ENCODE assay signal across 25 cellular contexts in genomic region chr6:116246089-116246488, GRCh38. TPM values are rescaled to one million over a fixed set of nuclear protein-coding genes. Genes with fewer than 3 reads are reported as not detected.
DNase-seq lines count a peak whose midpoint lies in the region; ATAC-seq, FAIRE-seq and TF ChIP-seq lines count a peak whose summit lies in the region.
"Had no signal": no experiment of that assay in that cellular context is flagged by ENCODE, and none has a peak within 500 bp of the region (broad histone marks: within the 10 kb centered on the region; RNA-seq: fewer than 3 reads in every experiment).

No MANE protein-coding gene starts in this region.

- no peaks in the 10 kb centered on the region for H3K9me3 Mint-ChIP-seq in stimulated activated effector memory CD8-positive, alpha-beta T cell treated with anti-CD3 and anti-CD28 coated beads, Interleukin-12 subunit alpha, Interleukin-12 subunit beta, amount 100 ng/mL, for 72 hours
- H3K9me3 Mint-ChIP-seq: activated naive CD4-positive, alpha-beta T cell treated with anti-CD3 and anti-CD28 coated beads, Interleukin-2, amount 10 ng/mL, durations not matched to agents 7 days and 5 days; CD4-positive, alpha-beta memory T cell; mesothelial cell of epicardium; neural progenitor cell had no signal

- H3K36me3 ChIP-seq in brain microvascular endothelial cell (replicated peaks) = no peaks in the 10 kb centered on the region
- H3K36me3 ChIP-seq: HAP-1 had no signal

- H3K27ac Mint-ChIP-seq in stimulated activated effector memory CD8-positive, alpha-beta T cell treated with anti-CD3 and anti-CD28 coated beads, Interleukin-12 subunit alpha, Interleukin-12 subunit beta, amount 100 ng/mL, for 72 hours = no peak overlapping the region
- H3K27ac Mint-ChIP-seq: activated naive CD4-positive, alpha-beta T cell treated with anti-CD3 and anti-CD28 coated beads, Interleukin-2, amount 10 ng/mL, durations not matched to agents 7 days and 5 days; mesothelial cell of epicardium; neural progenitor cell had no signal

- H3K27me3 ChIP-seq in brain microvascular endothelial cell (replicated peaks) = no peaks in the 10 kb centered on the region
- H3K27me3 ChIP-seq: cardiac muscle cell, hepatocyte, neural progenitor cell, upper lobe of right lung had no signal

- in situ Hi-C loops in brain microvascular endothelial cell (cut with HindIII; ENCODE audit: low pct_ligation_motif_present, low sequenced_read_pairs) = no loop called here

- TF ChIP-seq CTCF in AG10803 (conservative IDR thresholded peaks at IDR 0.05; ENCODE audit: low read length) (no peak), brain microvascular endothelial cell (IDR thresholded peaks at IDR 0.05; ENCODE audit: low read depth, low read length, missing control alignments) (no peak)

- ATAC-seq in stimulated activated effector memory CD8-positive, alpha-beta T cell treated with anti-CD3 and anti-CD28 coated beads, Interleukin-12 subunit alpha, Interleukin-12 subunit beta, amount 100 ng/mL, for 72 hours = no peak
- no peak for ATAC-seq in HG02938 (IDR thresholded peaks at IDR 0.05; ENCODE audit: unreplicated experiment)
- ATAC-seq: upper lobe of right lung had no signal

- peak; percentile 42 for DNase-seq in AG10803 (ENCODE audit: low read depth)
- peak; percentile 44 for DNase-seq in M059J (ENCODE audit: low read depth)
- peak; percentile 84 for DNase-seq in brain microvascular endothelial cell
- DNase-seq in central memory CD4-positive, alpha-beta T cell = no peak
- no peak for DNase-seq in stimulated activated effector memory CD8-positive, alpha-beta T cell treated with anti-CD3 and anti-CD28 coated beads, Interleukin-12 subunit alpha, Interleukin-12 subunit beta, amount 100 ng/mL, for 72 hours (ENCODE audit: low spot score in 2 of 2)
- DNase-seq in RPMI8226 = no peak
- DNase-seq: ACHN; activated CD4-positive, alpha-beta T cell treated with anti-CD3 and anti-CD28 coated beads, Interleukin-2, amount 50 U/mL, for 48 hours; activated naive CD4-positive, alpha-beta T cell treated with anti-CD3 and anti-CD28 coated beads, Interleukin-2, amount 10 ng/mL, durations not matched to agents 7 days and 5 days; activated T-cell treated with anti-CD3 and anti-CD28 coated beads, Interleukin-2, amount 50 U/mL, for 1 hour; CD4-positive, alpha-beta memory T cell; DMS79; effector CD8-positive, alpha-beta T cell; MV-4-11; NCI-H2081; stimulated activated naive CD4-positive, alpha-beta T cell treated with Interleukin-2 at 50 U/mL for 16 hours; T-helper 1 cell; upper lobe of right lung had no signal

- H3K4me1 Mint-ChIP-seq in stimulated activated effector memory CD8-positive, alpha-beta T cell treated with anti-CD3 and anti-CD28 coated beads, Interleukin-12 subunit alpha, Interleukin-12 subunit beta, amount 100 ng/mL, for 72 hours = peaks cover 7% of the 10 kb centered on the region

- peak overlapping the region; percentile 23 for H3K27ac ChIP-seq in brain microvascular endothelial cell
- H3K27ac ChIP-seq: cardiac muscle cell, hepatocyte, neural progenitor cell, upper lobe of right lung had no signal

- H3K4me3 Mint-ChIP-seq in stimulated activated effector memory CD8-positive, alpha-beta T cell treated with anti-CD3 and anti-CD28 coated beads, Interleukin-12 subunit alpha, Interleukin-12 subunit beta, amount 100 ng/mL, for 72 hours = no peak overlapping the region
- H3K4me3 Mint-ChIP-seq: activated naive CD4-positive, alpha-beta T cell treated with anti-CD3 and anti-CD28 coated beads, Interleukin-2, amount 10 ng/mL, durations not matched to agents 7 days and 5 days; CD4-positive, alpha-beta memory T cell; mesothelial cell of epicardium; neural progenitor cell had no signal

- H3K36me3 Mint-ChIP-seq in stimulated activated effector memory CD8-positive, alpha-beta T cell treated with anti-CD3 and anti-CD28 coated beads, Interleukin-12 subunit alpha, Interleukin-12 subunit beta, amount 100 ng/mL, for 72 hours = peaks cover 25% of the 10 kb centered on the region

- H3K4me3 ChIP-seq in AG10803 (ENCODE audit: low read length) = no peak overlapping the region
- H3K4me3 ChIP-seq in brain microvascular endothelial cell (ENCODE audit: low read depth, low read length) = no peak overlapping the region
- H3K4me3 ChIP-seq: cardiac muscle cell, HAP-1, hepatocyte, neural progenitor cell, upper lobe of right lung had no signal

- peak; percentile 70 for FAIRE-seq in islet of Langerhans (lab: Jason Lieb, UNC)

RNA-seq across cellular contexts. Expression of gene TSPYL4, which starts 7.8 kb away (rescaled TPM):
- 7.0 and 12.0 TPM in 2 replicates for total RNA-seq in M059J (2014; rRNA removed; shearing (Covaris generic))

RNA-seq across cellular contexts. Expression of gene TSPYL1, which starts 33.6 kb away (rescaled TPM):
- total RNA-seq in M059J (2014; rRNA removed; shearing (Covaris generic)) = 29.4 and 42.3 TPM in 2 replicates

Comparison
In these comparisons a context has a peak if more than half of its experiments do, and no peak if none do; other contexts are left out.
1. DNase-seq: peak in AG10803 (single experiment), M059J (single experiment) and brain microvascular endothelial cell (single experiment); none in central memory CD4-positive, alpha-beta T cell (single experiment), stimulated activated effector memory CD8-positive, alpha-beta T cell treated with anti-CD3 and anti-CD28 coated beads, Interleukin-12 subunit alpha, Interleukin-12 subunit beta, amount 100 ng/mL, for 72 hours (0 of 2) and RPMI8226 (single experiment).